Comparison of ENCODE assay signal across 8 cellular contexts in the genomic region with DNA sequence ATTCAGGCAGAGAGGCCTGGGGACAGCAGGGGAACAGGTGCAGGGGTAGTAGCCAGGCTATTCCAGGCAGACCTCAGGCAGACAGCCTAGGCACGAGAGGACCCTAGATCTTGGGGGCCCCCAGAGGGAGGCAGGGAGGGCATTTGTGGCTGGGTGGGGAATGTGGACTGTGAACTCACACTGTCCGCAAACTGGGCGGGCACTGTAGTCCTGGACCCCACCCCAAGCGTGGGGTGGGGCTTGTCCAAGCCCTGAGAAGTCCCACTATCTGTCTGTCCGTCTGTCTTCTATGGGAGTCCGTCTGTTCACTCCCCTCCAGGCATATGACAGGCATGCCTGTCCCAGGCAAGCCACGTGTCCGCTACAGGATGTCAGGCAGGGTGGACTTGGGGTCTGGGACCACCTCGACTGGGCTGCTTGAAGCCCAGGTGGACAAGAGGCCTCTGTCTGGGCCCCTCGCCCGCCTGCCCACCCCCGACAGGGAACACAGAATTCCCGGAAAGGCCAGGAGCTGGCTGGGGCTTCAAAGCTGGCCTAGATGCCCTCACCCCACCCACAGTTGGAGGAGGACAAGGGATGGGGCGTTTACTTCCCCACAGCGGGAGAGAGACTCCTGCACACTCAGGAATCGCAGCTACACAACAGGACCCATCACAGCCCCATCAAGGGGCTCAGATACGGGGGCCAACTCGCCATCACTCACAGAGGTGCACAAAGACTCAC. TPM values are rescaled to one million over a fixed set of nuclear protein-coding genes. Genes with fewer than 3 reads are reported as not detected.
DNase-seq lines count a peak whose midpoint lies in the region; ATAC-seq and TF ChIP-seq lines count a peak whose summit lies in the region.

A gene (minus strand): TSS at position 151 of the 723 bp plus-strand sequence. CDS start 2,336 bp downstream, outside the sequence.

- peak within 1 kb of the TSS; percentile 96 for H3K27ac Mint-ChIP-seq in T-helper 2 cell treated with Interferon-gamma antibody and Interleukin-4, amounts not matched to agents 5 μg/mL and 100 μg/mL, for 36 hours
- no peak within 1 kb of the TSS for H3K27ac Mint-ChIP-seq in HFFc6

- H3F3A ChIP-seq in GM23248 (ENCODE audit: insufficient read depth), result 0 out of 2 replicates have a peak, but pooled peaks cover 6% of the 10 kb centered on the region

- no peak for ATAC-seq in foreskin keratinocyte
- no peak for ATAC-seq in GM21723 (IDR thresholded peaks at IDR 0.05; ENCODE audit: unreplicated experiment)

- H3K27ac ChIP-seq in GM23248 (no peak within 1 kb of the TSS), foreskin keratinocyte (peak within 1 kb of the TSS; percentile 66)

- H4K20me1 ChIP-seq in GM23248 (ENCODE audit: insufficient read depth), result no peaks in the 10 kb centered on the region

- in situ Hi-C loops in GM23248 (cut with MboI), result no loop called here

- WGBS in GM23248 (ENCODE audit: low coverage in 1 of 2, low lambda C conversion rate in 2 of 2, missing lambda C conversion rate in 2 of 2), 2 experiments, result 95 to 98% methylated on average over 9 to 14 of the region's 18 CpGs

- H3K9ac ChIP-seq in GM23248, result no peak within 1 kb of the TSS

- H3K4me1 Mint-ChIP-seq in T-helper 2 cell treated with Interferon-gamma antibody and Interleukin-4, amounts not matched to agents 5 μg/mL and 100 μg/mL, for 36 hours (ENCODE audit: low read depth), result peaks cover 31% of the 10 kb centered on the region
- peaks cover 8% of the 10 kb centered on the region for H3K4me1 Mint-ChIP-seq in HFFc6 (ENCODE audit: low read depth)

- no peaks in the 10 kb centered on the region for H3K9me2 ChIP-seq in GM23248 (ENCODE audit: insufficient read depth)

- H3K27me3 ChIP-seq in GM23248 (replicated peaks; ENCODE audit: insufficient read depth) (no peaks in the 10 kb centered on the region), foreskin keratinocyte (no peaks in the 10 kb centered on the region)

- H3K4me3 Mint-ChIP-seq in T-helper 2 cell treated with Interferon-gamma antibody and Interleukin-4, amounts not matched to agents 5 μg/mL and 100 μg/mL, for 36 hours, result peak within 1 kb of the TSS; percentile 98
- H3K4me3 Mint-ChIP-seq in HFFc6, result no peak within 1 kb of the TSS

- no peak for TF ChIP-seq CTCF in foreskin keratinocyte (conservative IDR thresholded peaks at IDR 0.05)
- TF ChIP-seq CTCF in HFFc6 (IDR thresholded peaks at IDR 0.05), result no peak

- H3K4me3 ChIP-seq in GM23248 (no peak within 1 kb of the TSS), skeletal muscle cell (ENCODE audit: low read depth, low read length) (peak within 1 kb of the TSS; percentile 47)

- H3K36me3 ChIP-seq in GM23248 (ENCODE audit: low read depth), result no peaks in the 10 kb centered on the region

- H3K79me2 ChIP-seq in GM23248 (ENCODE audit: insufficient read depth), result peaks cover 8% of the 10 kb centered on the region

- no peak for DNase-seq in GM23248
- DNase-seq in T-helper 2 cell treated with Interferon-gamma antibody and Interleukin-4, amounts not matched to agents 5 μg/mL and 100 μg/mL, for 36 hours (ENCODE audit: low spot score), result no peak
- DNase-seq in foreskin keratinocyte, result no peak
- DNase-seq in skeletal muscle cell (ENCODE audit: low read depth), result no peak
- DNase-seq in hypothalamus (lab: John Stamatoyannopoulos, UW), result no peak
- DNase-seq in HFFc6, result no peak
- DNase-seq in activated CD4-positive, CD25-positive, alpha-beta regulatory T cell (lab: John Stamatoyannopoulos, UW), result no peak

- H2AFZ ChIP-seq in GM23248, result no peak within 1 kb of the TSS

- H3K4me1 ChIP-seq in GM23248 (ENCODE audit: insufficient read depth), result peaks cover 3% of the 10 kb centered on the region; the same call in 1 of the 2 replicates
- peaks cover 6% of the 10 kb centered on the region for H3K4me1 ChIP-seq in foreskin keratinocyte

- no peak within 1 kb of the TSS for H3K4me2 ChIP-seq in GM23248 (ENCODE audit: unreplicated experiment)

- no peaks in the 10 kb centered on the region for H3K27me3 Mint-ChIP-seq in T-helper 2 cell treated with Interferon-gamma antibody and Interleukin-4, amounts not matched to agents 5 μg/mL and 100 μg/mL, for 36 hours (ENCODE audit: low read depth)
- H3K27me3 Mint-ChIP-seq in HFFc6 (ENCODE audit: insufficient read depth), result no peaks in the 10 kb centered on the region; the same call in 1 of the 2 replicates

- H3K36me3 Mint-ChIP-seq in T-helper 2 cell treated with Interferon-gamma antibody and Interleukin-4, amounts not matched to agents 5 μg/mL and 100 μg/mL, for 36 hours (ENCODE audit: low read depth), result peaks cover 24% of the 10 kb centered on the region
- no peaks in the 10 kb centered on the region for H3K36me3 Mint-ChIP-seq in HFFc6 (ENCODE audit: low read depth)

- no peaks in the 10 kb centered on the region for H3K9me3 Mint-ChIP-seq in T-helper 2 cell treated with Interferon-gamma antibody and Interleukin-4, amounts not matched to agents 5 μg/mL and 100 μg/mL, for 36 hours
- no peaks in the 10 kb centered on the region for H3K9me3 Mint-ChIP-seq in HFFc6

- no peaks in the 10 kb centered on the region for H3K9me3 ChIP-seq in GM23248 (ENCODE audit: low read depth)

RNA-seq across cellular contexts. Expression of the gene that starts here (rescaled TPM):
- 34.5 and 35.3 TPM in 2 replicates for total RNA-seq in GM23248 (2014; rRNA removed; shearing (Covaris generic))
- polyA plus RNA-seq in GM23248 (2016; fragmentation: Nextera tagmentation; extraction: Ambion mirVana), result 31.5 and 32.4 TPM in 2 replicates
- 170 and 252 TPM in 2 replicates for total RNA-seq in foreskin keratinocyte
- 216 and 317 TPM in 2 replicates for polyA plus RNA-seq in foreskin keratinocyte
- under 1 TPM in 5 of 6 experiments, not detected in 1; 0.40 to 0.91 (median 0.79) TPM for total RNA-seq in HFFc6 (2021; fragmentation: NEBNext Ultra II Directional; extraction: Animal tissue kit (Norgen Biotek cat#: 25700))

Comparison
In these comparisons a context has a peak if more than half of its experiments do, and no peak if none do; other contexts are left out.
1. RNA of the gene that starts here (total RNA-seq): 170 to 252 TPM in foreskin keratinocyte and 34.5 to 35.3 TPM in GM23248; 0.40 to 0.91 TPM in HFFc6; every median in the first group is over 10 times any median in the second.